Comparison of ENCODE assay signal across 20 cellular contexts in the genomic region with DNA sequence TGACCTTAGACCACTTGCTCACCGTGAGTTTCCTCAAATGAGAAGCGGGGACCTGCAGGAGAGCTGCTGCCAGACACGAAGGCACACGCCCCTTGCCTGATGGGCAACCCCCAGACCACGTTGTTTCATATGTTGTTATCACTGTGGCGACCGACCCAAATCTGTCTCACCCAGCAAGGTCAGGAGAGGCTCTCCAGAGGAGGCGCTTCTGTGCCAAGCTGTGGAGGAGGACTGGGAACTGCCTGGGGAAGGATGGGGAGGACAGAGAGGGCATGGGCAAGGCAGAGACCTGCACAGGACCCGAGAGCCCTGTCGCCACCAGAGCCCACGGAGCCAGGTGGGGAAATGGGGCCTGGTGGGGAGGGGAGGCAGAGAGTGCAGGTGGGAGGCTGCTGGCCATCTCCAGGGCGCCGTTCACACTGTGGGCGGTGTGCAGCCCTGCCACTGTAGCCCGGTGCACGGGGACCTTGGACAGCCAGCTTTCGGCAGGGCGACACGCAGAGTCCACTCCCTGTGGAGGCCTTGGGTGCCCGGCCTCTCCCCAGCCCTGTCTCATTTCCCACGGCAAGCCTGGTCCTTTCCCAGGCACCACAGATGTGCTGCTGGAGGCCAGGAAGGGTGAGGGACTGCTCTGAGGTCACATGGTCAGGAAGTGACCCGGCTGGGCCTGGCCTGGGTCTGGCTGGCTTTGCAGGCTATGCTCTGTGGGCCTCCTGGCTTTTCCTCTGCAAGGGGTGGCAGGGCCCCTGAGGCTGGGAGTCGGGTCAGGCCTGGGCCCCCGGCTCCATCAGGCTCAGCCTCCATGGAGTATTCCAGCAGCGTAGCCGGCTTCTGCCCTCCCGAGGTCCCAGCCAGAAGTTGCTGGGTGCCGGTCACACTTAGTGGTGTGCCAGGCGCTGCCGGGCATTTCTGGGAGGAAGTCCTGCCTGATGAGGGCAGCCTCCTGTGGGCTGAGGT. TPM values are rescaled to one million over a fixed set of nuclear protein-coding genes. Genes with fewer than 3 reads are reported as not detected.
DNase-seq lines count a peak whose midpoint lies in the region; ATAC-seq, FAIRE-seq and TF ChIP-seq lines count a peak whose summit lies in the region.
"Had no signal": no experiment of that assay in that cellular context is flagged by ENCODE, and none has a peak within 500 bp of the region (broad histone marks: within the 10 kb centered on the region; RNA-seq: fewer than 3 reads in every experiment).

No MANE protein-coding gene starts in this region.

- peak overlapping the region; percentile 2 for H2AK5ac ChIP-seq in trophoblast cell (ENCODE audit: low read length)

- H4K20me1 ChIP-seq in K562 (replicated peaks; ENCODE audit: control insufficient read depth, insufficient read depth, low read length), result no peaks in the 10 kb centered on the region

- no peak for TF ChIP-seq RAD21 in K562 (CRISPR knock-in tag; conservative IDR thresholded peaks at IDR 0.05 in 1 of 2, IDR thresholded peaks at IDR 0.05 in 1 of 2)

- peak overlapping the region; percentile 38 for H4K91ac ChIP-seq in trophoblast cell (ENCODE audit: low read depth, low read length)

- no peak overlapping the region for H3K14ac ChIP-seq in trophoblast cell (ENCODE audit: low read length)

- in situ Hi-C loops in K562 (cut with MboI), result no loop called here

- peaks cover 43 to 90% of the 10 kb centered on the region in 2 donors for H3K27me3 Mint-ChIP-seq in effector memory CD8-positive, alpha-beta T cell
- peaks cover 25% of the 10 kb centered on the region for H3K27me3 Mint-ChIP-seq in activated CD8-positive, alpha-beta T cell treated with anti-CD3 and anti-CD28 coated beads for 36 hours

- POLR2A ChIA-PET in K562 (lab: Yijun Ruan, JAX), result interaction anchor here (0.8 to 1.7 kb wide), 4 partner anchors 14 to 223 kb away, joined by 3 to 5 read pairs (median 4); no protein-coding TSS in a partner anchor
- POLR2A ChIA-PET in activated CD8-positive, alpha-beta T cell treated with anti-CD3 and anti-CD28 coated beads for 36 hours (lab: Charles Lee), result no interaction called here

- H3K9me3 ChIP-seq in K562 (replicated peaks; ENCODE audit: control insufficient read depth, insufficient read depth, low read depth, low read length) (no peaks in the 10 kb centered on the region), trophoblast cell (ENCODE audit: insufficient read depth, low read depth, low read length) (peaks cover 5% of the 10 kb centered on the region)
- H3K9me3 ChIP-seq: pancreas, tibial artery had no signal

- no peaks in the 10 kb centered on the region for H3K79me2 ChIP-seq in K562 (ENCODE audit: control insufficient read depth, insufficient read depth, low read length)
- H3K79me2 ChIP-seq in trophoblast cell (ENCODE audit: control insufficient read depth, insufficient read depth, low read length, poor library complexity), result peaks cover 4% of the 10 kb centered on the region

- H3K9me3 Mint-ChIP-seq in effector memory CD8-positive, alpha-beta T cell, result no peaks in the 10 kb centered on the region
- H3K9me3 Mint-ChIP-seq in activated CD8-positive, alpha-beta T cell treated with anti-CD3 and anti-CD28 coated beads for 36 hours, result no peaks in the 10 kb centered on the region
- H3K9me3 Mint-ChIP-seq: activated CD4-positive, alpha-beta T cell treated with anti-CD3 and anti-CD28 coated beads, Interleukin-2, amount 10 ng/mL, durations not matched to agents 24 days and 14 days; activated naive CD8-positive, alpha-beta T cell treated with anti-CD3 and anti-CD28 coated beads, Interleukin-2, amount 10 ng/mL, durations not matched to agents 7 days and 5 days; activated T-cell treated with anti-CD3 and anti-CD28 coated beads, Interleukin-2, amount 50 U/mL, for 4 hours; central memory CD8-positive, alpha-beta T cell; memory B cell; T-helper 2 cell treated with Interferon-gamma antibody and Interleukin-4, amounts not matched to agents 5 μg/mL and 100 μg/mL, for 36 hours had no signal

- H3K36me3 ChIP-seq in K562 (ENCODE audit: control insufficient read depth, insufficient read depth, low read length), result no peaks in the 10 kb centered on the region
- peaks cover 0 to 2% of the 10 kb centered on the region in 2 experiments for H3K36me3 ChIP-seq in trophoblast cell (ENCODE audit: control insufficient read depth in 1 of 2, insufficient read depth in 2 of 2, low read length in 2 of 2)
- H3K36me3 ChIP-seq: pancreas, tibial artery had no signal

- no peaks in the 10 kb centered on the region for H3K9me1 ChIP-seq in K562 (ENCODE audit: control insufficient read depth, insufficient read depth, low read length)

- no peak overlapping the region for H2BK120ac ChIP-seq in trophoblast cell (ENCODE audit: insufficient read depth, low read length, poor library complexity)

- no peak for TF ChIP-seq EP300 in K562 (IDR thresholded peaks at IDR 0.05; ENCODE audit: low read length)

- H3K4me3 Mint-ChIP-seq in effector memory CD8-positive, alpha-beta T cell, result no peak overlapping the region
- no peak overlapping the region for H3K4me3 Mint-ChIP-seq in activated CD8-positive, alpha-beta T cell treated with anti-CD3 and anti-CD28 coated beads for 36 hours
- H3K4me3 Mint-ChIP-seq: activated CD4-positive, alpha-beta T cell treated with anti-CD3 and anti-CD28 coated beads, Interleukin-2, amount 10 ng/mL, durations not matched to agents 24 days and 14 days; activated naive CD8-positive, alpha-beta T cell treated with anti-CD3 and anti-CD28 coated beads, Interleukin-2, amount 10 ng/mL, durations not matched to agents 7 days and 5 days; activated T-cell treated with anti-CD3 and anti-CD28 coated beads, Interleukin-2, amount 50 U/mL, for 4 hours; central memory CD8-positive, alpha-beta T cell; memory B cell; T-helper 2 cell treated with Interferon-gamma antibody and Interleukin-4, amounts not matched to agents 5 μg/mL and 100 μg/mL, for 36 hours had no signal

- no peak for TF ChIP-seq CTCF in K562 (IDR thresholded peaks at IDR 0.05 in 2 of 3, conservative IDR thresholded peaks at IDR 0.05 in 1 of 3; ENCODE audit: insufficient read depth in 2 of 3, low read depth in 1 of 3, low read length in 3 of 3)
- TF ChIP-seq CTCF in activated CD8-positive, alpha-beta T cell treated with anti-CD3 and anti-CD28 coated beads for 36 hours (IDR thresholded peaks at IDR 0.05), result no peak

- H3K9ac ChIP-seq in K562 (ENCODE audit: insufficient read depth in 1 of 2, low read depth in 2 of 2, low read length in 2 of 2) (no peak overlapping the region), trophoblast cell (ENCODE audit: low read length) (no peak overlapping the region)

- H3K4ac ChIP-seq in trophoblast cell (ENCODE audit: low read depth, low read length), result no peak overlapping the region

- 8% methylated on average over 25 of the region's 30 CpGs for WGBS in K562 (ENCODE audit: insufficient coverage, low coverage, missing lambda C conversion rate)
- WGBS in trophoblast cell (ENCODE audit: extremely low coverage, insufficient coverage, insufficient read length), result no CpG with 5 or more reads among the region's 30 CpGs

- H3K36me3 Mint-ChIP-seq in effector memory CD8-positive, alpha-beta T cell (ENCODE audit: insufficient read depth), result no peaks in the 10 kb centered on the region
- H3K36me3 Mint-ChIP-seq in activated CD8-positive, alpha-beta T cell treated with anti-CD3 and anti-CD28 coated beads for 36 hours (ENCODE audit: low read depth), result no peaks in the 10 kb centered on the region
- H3K36me3 Mint-ChIP-seq: activated naive CD8-positive, alpha-beta T cell treated with anti-CD3 and anti-CD28 coated beads, Interleukin-2, amount 10 ng/mL, durations not matched to agents 7 days and 5 days; memory B cell had no signal

- intact Hi-C loops in K562 (cut with micrococcal nuclease), result no loop called here
- intact Hi-C loops in left ventricle myocardium superior (cut with micrococcal nuclease), result loop anchor here (10.0 kb wide), 1 partner anchor 132 kb away; no protein-coding TSS in a partner anchor
- intact Hi-C loops in activated CD8-positive, alpha-beta T cell treated with anti-CD3 and anti-CD28 coated beads for 36 hours (cut with micrococcal nuclease), result no loop called here

- H3K4me2 ChIP-seq in K562 (ENCODE audit: insufficient read depth, low read length), result no peak overlapping the region
- H3K4me2 ChIP-seq in trophoblast cell (ENCODE audit: low read length), result no peak overlapping the region

- no peak; the same call in 2 of the 3 replicates for ATAC-seq in K562
- ATAC-seq in left ventricle myocardium superior, result peak; percentile 26
- no peak for ATAC-seq in HG03378 (IDR thresholded peaks at IDR 0.05; ENCODE audit: unreplicated experiment)
- no peak for ATAC-seq in effector memory CD8-positive, alpha-beta T cell (replicated peaks)
- no peak for ATAC-seq in activated CD8-positive, alpha-beta T cell treated with anti-CD3 and anti-CD28 coated beads for 36 hours
- ATAC-seq: activated T-cell treated with anti-CD3 and anti-CD28 coated beads, Interleukin-2, amount 50 U/mL, for 4 hours had no signal

- no TSS peak for BruUV-seq in K562 (replicated peaks; lab: Mats Ljungman, UMichigan)

- H3K27ac ChIP-seq in K562 (ENCODE audit: extremely low read depth, low read depth, low read length) (no peak overlapping the region), trophoblast cell (ENCODE audit: low read depth, low read length) (no peak overlapping the region)
- H3K27ac ChIP-seq: epithelial cell of prostate, pancreas, tibial artery had no signal

- peaks cover 9% of the 10 kb centered on the region for H3K79me1 ChIP-seq in trophoblast cell (ENCODE audit: low read length)

- H3K4me1 Mint-ChIP-seq in effector memory CD8-positive, alpha-beta T cell (ENCODE audit: low read depth in 2 of 2), result peaks cover 0 to 3% of the 10 kb centered on the region in 2 donors
- H3K4me1 Mint-ChIP-seq in activated CD8-positive, alpha-beta T cell treated with anti-CD3 and anti-CD28 coated beads for 36 hours (ENCODE audit: low read depth), result no peaks in the 10 kb centered on the region
- H3K4me1 Mint-ChIP-seq: activated CD4-positive, alpha-beta T cell treated with anti-CD3 and anti-CD28 coated beads, Interleukin-2, amount 10 ng/mL, durations not matched to agents 24 days and 14 days; activated naive CD8-positive, alpha-beta T cell treated with anti-CD3 and anti-CD28 coated beads, Interleukin-2, amount 10 ng/mL, durations not matched to agents 7 days and 5 days; central memory CD8-positive, alpha-beta T cell; memory B cell had no signal

- no peak for FAIRE-seq in K562 (lab: Jason Lieb, UNC)
- FAIRE-seq: G401.6, HTR-8/SVneo, pancreas had no signal

- no peak overlapping the region for H3K23ac ChIP-seq in trophoblast cell (ENCODE audit: low read length)

- no peak overlapping the region for H4K12ac ChIP-seq in trophoblast cell (ENCODE audit: low read depth, low read length)

- H2AFZ ChIP-seq in K562 (ENCODE audit: low read depth, low read length), result no peak overlapping the region
- no peak overlapping the region for H2AFZ ChIP-seq in trophoblast cell (ENCODE audit: insufficient read depth, low read length, poor library complexity)

- peaks cover 0 to 55% of the 10 kb centered on the region in 2 experiments for H3K27me3 ChIP-seq in K562 (ENCODE audit: control insufficient read depth in 2 of 2, insufficient read depth in 2 of 2, low read length in 2 of 2)
- H3K27me3 ChIP-seq in trophoblast cell (ENCODE audit: insufficient read depth, low read length), result peaks cover 3% of the 10 kb centered on the region

- H3K4me1 ChIP-seq in K562 (replicated peaks in 1 of 2; ENCODE audit: control insufficient read depth in 2 of 2, insufficient read depth in 2 of 2, low read length in 2 of 2), result peaks cover 0 to 24% of the 10 kb centered on the region in 2 experiments; a peak in 2 of 5 replicates
- peaks cover 24 to 26% of the 10 kb centered on the region in 2 experiments for H3K4me1 ChIP-seq in trophoblast cell (ENCODE audit: control insufficient read depth in 1 of 2, insufficient read depth in 2 of 2, low read length in 2 of 2)
- H3K4me1 ChIP-seq: pancreas had no signal

- H2BK12ac ChIP-seq in trophoblast cell (ENCODE audit: low read length), result peak overlapping the region; percentile 7

- TF ChIP-seq POLR2A in K562 (conservative IDR thresholded peaks at IDR 0.05), result no peak

- H3K18ac ChIP-seq in trophoblast cell (ENCODE audit: low read length), result no peak overlapping the region

- DNase-seq in AG08395 (ENCODE audit: low spot score) (peak; percentile 7), K562 (ENCODE audit: extremely low read depth in 1 of 4, low spot score in 3 of 4) (no peak), left ventricle myocardium superior (peak; percentile 69), trophoblast cell (no peak)
- DNase-seq in effector memory CD8-positive, alpha-beta T cell, result no peak
- DNase-seq in activated CD8-positive, alpha-beta memory T cell treated with anti-CD3 and anti-CD28 coated beads, Interleukin-2, amount 50 U/mL, for 48 hours, result no peak
- DNase-seq in activated CD8-positive, alpha-beta T cell treated with anti-CD3 and anti-CD28 coated beads for 36 hours, result no peak
- DNase-seq: activated CD4-positive, alpha-beta T cell treated with anti-CD3 and anti-CD28 coated beads, Interleukin-2, amount 10 ng/mL, durations not matched to agents 24 days and 14 days; activated naive CD8-positive, alpha-beta T cell treated with anti-CD3 and anti-CD28 coated beads, Interleukin-2, amount 10 ng/mL, durations not matched to agents 7 days and 5 days; activated T-cell treated with anti-CD3 and anti-CD28 coated beads, Interleukin-2, amount 50 U/mL, for 4 hours; stimulated activated CD4-positive, alpha-beta T cell treated with anti-CD3 and anti-CD28 coated beads, Interleukin-15, amount 100 ng/mL, for 24 hours; tibial artery had no signal

- H3K27ac Mint-ChIP-seq in effector memory CD8-positive, alpha-beta T cell, result no peak overlapping the region
- H3K27ac Mint-ChIP-seq in activated CD8-positive, alpha-beta T cell treated with anti-CD3 and anti-CD28 coated beads for 36 hours, result no peak overlapping the region
- H3K27ac Mint-ChIP-seq: activated CD4-positive, alpha-beta T cell treated with anti-CD3 and anti-CD28 coated beads, Interleukin-2, amount 10 ng/mL, durations not matched to agents 24 days and 14 days; activated naive CD8-positive, alpha-beta T cell treated with anti-CD3 and anti-CD28 coated beads, Interleukin-2, amount 10 ng/mL, durations not matched to agents 7 days and 5 days; memory B cell; T-helper 2 cell treated with Interferon-gamma antibody and Interleukin-4, amounts not matched to agents 5 μg/mL and 100 μg/mL, for 36 hours had no signal

- CTCF ChIA-PET in K562 (lab: Yijun Ruan, JAX; ENCODE audit: low intra/inter-chr PET ratio), result no interaction called here
- CTCF ChIA-PET in activated CD8-positive, alpha-beta T cell treated with anti-CD3 and anti-CD28 coated beads for 36 hours (lab: Charles Lee), result no interaction called here

- peak overlapping the region; percentile 19 for H4K8ac ChIP-seq in trophoblast cell (ENCODE audit: low read depth, low read length)

- no peak overlapping the region for H2BK5ac ChIP-seq in trophoblast cell (ENCODE audit: low read depth, low read length, poor library complexity)

- H3K4me3 ChIP-seq in K562 (no peak overlapping the region), trophoblast cell (ENCODE audit: low read depth, low read length) (no peak overlapping the region)
- H3K4me3 ChIP-seq: pancreas, tibial artery had no signal

RNA-seq across cellular contexts. Expression of a gene that starts 3.2 kb away (rescaled TPM):
- total RNA-seq in K562 (2011; cell fraction: chromatin; rRNA removed; ENCODE audit: low replicate concordance), result 0.14 TPM in 1 of 2 replicates, not detected in the other
- 0.17 and 0.53 TPM in 2 replicates for total RNA-seq in K562 (2011; cell fraction: nucleolus; rRNA removed)
- total RNA-seq in K562 (2011; cell fraction: nucleoplasm; rRNA removed), result 0.15 TPM in 1 of 2 replicates, not detected in the other
- total RNA-seq in K562 (2014; rRNA removed) (not detected in 2 replicates), K562 (2014; rRNA removed; fragmentation: Illumina TruSeq; extraction: Trizol) (not detected in 2 replicates), K562 (2015; rRNA removed; fragmentation: Illumina TruSeq; extraction: Trizol) (not detected in 2 replicates), K562 (2021) (0.16 TPM in 1 of 2 replicates, not detected in the other), left ventricle myocardium superior (95.6 TPM)
- polyA plus RNA-seq in K562 (2011; rRNA removed) (0.04 and 0.18 TPM in 2 replicates), K562 (2014; fragmentation: Illumina TruSeq; extraction: Trizol) (0.07 TPM in 1 of 2 replicates, not detected in the other), K562 (2014; fragmentation: Nextera tagmentation; extraction: Ambion mirVana) (not detected), K562 (2014; rRNA removed) (not detected in 2 replicates)
- 0.09 and 0.10 TPM in 2 replicates for polyA plus RNA-seq in K562 (2011; cell fraction: cytosol; rRNA removed)
- polyA plus RNA-seq in K562 (2011; cell fraction: nucleus; rRNA removed), result 0.14 and 0.15 TPM in 2 replicates
- 0.20 and 0.42 TPM in 2 replicates for polyA plus RNA-seq in K562 (2012)
- polyA minus RNA-seq in K562 (2011; rRNA and poly(A)+ RNA removed), result not detected in 2 replicates
- not detected in 2 replicates for polyA minus RNA-seq in K562 (2011; cell fraction: cytosol; rRNA and poly(A)+ RNA removed)
- polyA minus RNA-seq in K562 (2011; cell fraction: nucleus; rRNA and poly(A)+ RNA removed), result 0.11 TPM in 1 of 2 replicates, not detected in the other
- 31.1 and 33.0 TPM in 2 replicates for polyA plus RNA-seq in trophoblast cell (2013)
- under 1 TPM in 1 of 2 experiments, not detected in 1; 0.11 TPM for total RNA-seq in activated CD8-positive, alpha-beta T cell treated with anti-CD3 and anti-CD28 coated beads for 36 hours
- total RNA-seq: activated CD4-positive, alpha-beta T cell treated with anti-CD3 and anti-CD28 coated beads, Interleukin-2, amount 10 ng/mL, durations not matched to agents 24 days and 14 days; activated naive CD8-positive, alpha-beta T cell treated with anti-CD3 and anti-CD28 coated beads, Interleukin-2, amount 10 ng/mL, durations not matched to agents 7 days and 5 days; activated T-cell treated with anti-CD3 and anti-CD28 coated beads, Interleukin-2, amount 50 U/mL, for 4 hours had no signal

Comparison
In these comparisons a context has a peak if more than half of its experiments do, and no peak if none do; other contexts are left out.
1. DNase-seq: peak in AG08395 (single experiment) and left ventricle myocardium superior (single experiment); none in K562 (0 of 4), trophoblast cell (0 of 2), effector memory CD8-positive, alpha-beta T cell (0 of 3), activated CD8-positive, alpha-beta memory T cell treated with anti-CD3 and anti-CD28 coated beads, Interleukin-2, amount 50 U/mL, for 48 hours (single experiment) and activated CD8-positive, alpha-beta T cell treated with anti-CD3 and anti-CD28 coated beads for 36 hours (single experiment).
2. RNA of a gene that starts 3.2 kb away (total RNA-seq): 95.6 TPM in left ventricle myocardium superior (single experiment); 0.11 TPM in activated CD8-positive, alpha-beta T cell treated with anti-CD3 and anti-CD28 coated beads for 36 hours and 0.14 to 0.53 TPM in K562; every median in the first group is over 10 times any median in the second.